11 cellular contexts compared by ENCODE assay signal in genomic region chr1:10979483-10979920, GRCh38. TPM values are rescaled to one million over a fixed set of nuclear protein-coding genes. Genes with fewer than 3 reads are reported as not detected.
DNase-seq lines count a peak whose midpoint lies in the region; ATAC-seq, FAIRE-seq and TF ChIP-seq lines count a peak whose summit lies in the region.
"Had no signal": no experiment of that assay in that cellular context is flagged by ENCODE, and none has a peak within 500 bp of the region (broad histone marks: within the 10 kb centered on the region; RNA-seq: fewer than 3 reads in every experiment).

No MANE protein-coding gene starts in this region.

- no peaks in the 10 kb centered on the region for H3K36me3 Mint-ChIP-seq in WTC11
- H3K36me3 Mint-ChIP-seq: activated naive CD8-positive, alpha-beta T cell treated with anti-CD3 and anti-CD28 coated beads for 36 hours had no signal

- WGBS in heart left ventricle, 4 donors = 55 to 66% (median 60%) methylated on average over 13 of the region's 13 CpGs
- 51 to 55% methylated on average over 13 of the region's 13 CpGs for WGBS in pancreas, 2 donors

- POLR2A ChIA-PET in WTC11 (lab: Charles Lee) = interaction anchor here (1.0 to 1.7 kb wide), 2 partner anchors 21 to 32 kb away, joined by 3 to 8 read pairs; no protein-coding TSS in a partner anchor

- H3K4me1 ChIP-seq in heart left ventricle (peaks cover 0 to 27% (median 14%) of the 10 kb centered on the region in 12 donors), pancreas (peaks cover 0 to 8% (median 0%) of the 10 kb centered on the region in 3 donors)

- H3K27ac ChIP-seq in heart left ventricle = peak overlapping the region in 9 of 12 donors; percentile 38 to 76 (median 49)
- peak overlapping the region; percentile 23 to 80 (median 52) for H3K27ac ChIP-seq in pancreas
- H3K27ac ChIP-seq: BLaER1 had no signal

- H3K4me3 Mint-ChIP-seq in WTC11 = peak overlapping the region; percentile 33; the same call in 1 of the 2 replicates
- H3K4me3 Mint-ChIP-seq: activated B cell treated with CpG ODN at 0.5 μM for 24 hours; activated naive CD8-positive, alpha-beta T cell treated with anti-CD3 and anti-CD28 coated beads for 36 hours had no signal

- no peak for TF ChIP-seq POLR2A in heart left ventricle (IDR thresholded peaks at IDR 0.05)

- no peak overlapping the region for H3K4me3 ChIP-seq in heart left ventricle
- H3K4me3 ChIP-seq in pancreas = no peak overlapping the region
- H3K4me3 ChIP-seq: BLaER1 had no signal

- H3K36me3 ChIP-seq in heart left ventricle (no peaks in the 10 kb centered on the region), pancreas (no peaks in the 10 kb centered on the region)
- H3K36me3 ChIP-seq: BLaER1 had no signal

- H3K9me3 Mint-ChIP-seq in WTC11 = no peaks in the 10 kb centered on the region
- H3K9me3 Mint-ChIP-seq: activated B cell treated with CpG ODN at 0.5 μM for 24 hours; activated naive CD8-positive, alpha-beta T cell treated with anti-CD3 and anti-CD28 coated beads for 36 hours had no signal

- intact Hi-C loops in heart left ventricle (cut with DNase I) (no loop called here), pancreas (cut with DNase I) (no loop called here)

- DNase-seq in COLO829 (ENCODE audit: low spot score) (peak; percentile 96), WTC11 (ENCODE audit: low spot score) (no peak), heart left ventricle (peak in 4 of 5 donors; percentile 40 to 65 (median 54)), pancreas (peak in 2 of 6 donors; percentile 33 to 50), NCI-H526 (lab: John Stamatoyannopoulos, UW) (no peak), SIG-M5 treated with dmso at 0.1 percent for 504 hours (lab: John Stamatoyannopoulos, UW; ENCODE audit: unreplicated experiment) (no peak), GM10266 (ENCODE audit: extremely low spot score) (no peak), NCI-H69 (lab: John Stamatoyannopoulos, UW) (no peak)
- DNase-seq: activated B cell treated with CpG ODN at 0.5 μM for 24 hours; activated naive CD8-positive, alpha-beta T cell treated with anti-CD3 and anti-CD28 coated beads for 36 hours had no signal

- H3K4me1 Mint-ChIP-seq in WTC11 = peaks cover 52% of the 10 kb centered on the region
- H3K4me1 Mint-ChIP-seq: activated B cell treated with CpG ODN at 0.5 μM for 24 hours; activated naive CD8-positive, alpha-beta T cell treated with anti-CD3 and anti-CD28 coated beads for 36 hours had no signal

- no peak for ATAC-seq in WTC11
- ATAC-seq in heart left ventricle = peak; percentile 52 to 64 (median 60)
- ATAC-seq in pancreas = peak; percentile 21 to 52 (median 34)

- no peaks in the 10 kb centered on the region; the same call in 1 of the 2 replicates for H3K27me3 Mint-ChIP-seq in WTC11 (ENCODE audit: low read depth)

- no peak for FAIRE-seq in pancreas (lab: Jason Lieb, UNC)

- CTCF ChIA-PET in WTC11 (lab: Charles Lee) = interaction anchor here (0.6 to 1.7 kb wide), 14 partner anchors 9 to 348 kb away, joined by 3 to 8 read pairs (median 5); no protein-coding TSS in a partner anchor

- peak overlapping the region; percentile 84 for H3K27ac Mint-ChIP-seq in WTC11
- H3K27ac Mint-ChIP-seq: activated B cell treated with CpG ODN at 0.5 μM for 24 hours; activated naive CD8-positive, alpha-beta T cell treated with anti-CD3 and anti-CD28 coated beads for 36 hours had no signal

- TF ChIP-seq CTCF in WTC11 (IDR thresholded peaks at IDR 0.05) (no peak), heart left ventricle (IDR thresholded peaks at IDR 0.05) (no peak), pancreas (IDR thresholded peaks at IDR 0.05) (no peak), GM10266 (IDR thresholded peaks at IDR 0.05; ENCODE audit: control insufficient read depth, insufficient read depth, low read depth, missing control alignments) (no peak)

- peaks cover 0 to 23% (median 0%) of the 10 kb centered on the region in 9 donors for H3K27me3 ChIP-seq in heart left ventricle
- no peaks in the 10 kb centered on the region for H3K27me3 ChIP-seq in pancreas
- H3K27me3 ChIP-seq: BLaER1 had no signal

- H3K9me3 ChIP-seq in heart left ventricle = no peaks in the 10 kb centered on the region
- H3K9me3 ChIP-seq in pancreas = no peaks in the 10 kb centered on the region
- H3K9me3 ChIP-seq: BLaER1 had no signal

TF ChIP-seq in WTC11, 78 proteins besides CTCF, POLR2A, EP300 and RAD21:
- TF ChIP-seq ZBTB43 (CRISPR knock-in tag; IDR thresholded peaks at IDR 0.05) = 0 out of 2 replicates have a peak, but pooled peaks have one; percentile 10
- TF ChIP-seq KAT7 (CRISPR knock-in tag; IDR thresholded peaks at IDR 0.05; ENCODE audit: borderline replicate concordance) = no peak

RNA-seq across cellular contexts. Expression of gene TARDBP, which starts 33.0 kb away (rescaled TPM):
- 185 to 228 TPM (median 197 TPM) in 3 replicates for total RNA-seq in WTC11 (2021)
- total RNA-seq in heart left ventricle = 100 to 1,000 TPM in 6 of 9 donors, 10 to 100 TPM in 3; 66.9 to 115 (median 103) TPM
- 100 to 1,000 TPM in 1 of 2 donors, 10 to 100 TPM in 1; 66.3 to 138 TPM for polyA plus RNA-seq in heart left ventricle
- total RNA-seq in pancreas = 10 to 100 TPM; 43.3 to 74.7 (median 53.7) TPM
- polyA plus RNA-seq in pancreas = 10 to 100 TPM; 47.8 to 84.7 TPM

Comparison
In these comparisons a context has a peak if more than half of its experiments do, and no peak if none do; other contexts are left out.
1. DNase-seq: peak in COLO829 (single experiment) and heart left ventricle (4 of 5); none in WTC11 (single experiment), NCI-H526 (0 of 2), SIG-M5 treated with dmso at 0.1 percent for 504 hours (single experiment), GM10266 (single experiment) and NCI-H69 (single experiment).